8 cellular contexts compared by ENCODE assay signal in genomic region chr14:20971705-20972021, GRCh38. TPM values are rescaled to one million over a fixed set of nuclear protein-coding genes. Genes with fewer than 3 reads are reported as not detected.
DNase-seq lines count a peak whose midpoint lies in the region; ATAC-seq lines count a peak whose summit lies in the region.

No MANE protein-coding gene starts in this region.

- WGBS in ectodermal cell, 2 experiments, result 22 to 24% methylated on average over 8 of the region's 8 CpGs

- H3K27me3 ChIP-seq in HUES48 (ENCODE audit: control insufficient read depth, insufficient read depth, low read length) (peaks cover 11% of the 10 kb centered on the region; the same call in 1 of the 2 replicates), ectodermal cell (ENCODE audit: control insufficient read depth, insufficient read depth, low read length, poor library complexity, severe bottlenecking) (peaks cover 12% of the 10 kb centered on the region), neuron (ENCODE audit: insufficient read depth, low read length) (peaks cover 3% of the 10 kb centered on the region)

- H3K9me3 ChIP-seq in HUES48 (ENCODE audit: control insufficient read depth, insufficient read depth, low read length), result no peaks in the 10 kb centered on the region
- no peaks in the 10 kb centered on the region for H3K9me3 ChIP-seq in ectodermal cell (ENCODE audit: control insufficient read depth, low read length)
- H3K9me3 ChIP-seq in neuron (ENCODE audit: low read length), result no peaks in the 10 kb centered on the region

- ATAC-seq in GM18909 (IDR thresholded peaks at IDR 0.05; ENCODE audit: poor library complexity, unreplicated experiment), result peak; percentile 21

- peaks cover 5% of the 10 kb centered on the region; the same call in 1 of the 2 replicates for H3K4me1 ChIP-seq in HUES48 (ENCODE audit: control insufficient read depth, insufficient read depth, low read length)
- no peaks in the 10 kb centered on the region for H3K4me1 ChIP-seq in ectodermal cell (ENCODE audit: control insufficient read depth, insufficient read depth, low read length)
- H3K4me1 ChIP-seq in neuron (ENCODE audit: insufficient read depth, low read length), result peaks cover 4% of the 10 kb centered on the region

- in situ Hi-C loops in KBM-7 (cut with MboI; ENCODE audit: low pct_unique_long_range_greater_than_20kb, low sequenced_read_pairs), result no loop called here

- no peak overlapping the region for H3K9ac ChIP-seq in HUES48 (ENCODE audit: low read depth, low read length)

- no peaks in the 10 kb centered on the region for H3K36me3 ChIP-seq in HUES48 (ENCODE audit: control insufficient read depth, insufficient read depth, low read length)
- H3K36me3 ChIP-seq in ectodermal cell (ENCODE audit: control insufficient read depth, insufficient read depth, low read length), result no peaks in the 10 kb centered on the region
- no peaks in the 10 kb centered on the region for H3K36me3 ChIP-seq in neuron (ENCODE audit: insufficient read depth, low read length)

- no peak overlapping the region for H3K27ac ChIP-seq in HUES48 (ENCODE audit: low read depth, low read length)
- H3K27ac ChIP-seq in ectodermal cell (ENCODE audit: insufficient read depth, low read depth, low read length, poor library complexity, severe bottlenecking), result no peak overlapping the region

- peak overlapping the region; percentile 94 for H2AFZ ChIP-seq in neuron (ENCODE audit: low read depth, low read length)

- H3K4me3 ChIP-seq in HUES48 (ENCODE audit: low read depth, low read length) (peak overlapping the region; percentile 71), ectodermal cell (ENCODE audit: insufficient read depth, low read depth, low read length) (peak overlapping the region; percentile 66), neuron (ENCODE audit: low read length) (peak overlapping the region; percentile 48)

- DNase-seq in GF-D8 (lab: John Stamatoyannopoulos, UW), result no peak
- DNase-seq in KBM-7, result no peak
- no peak for DNase-seq in MV-4-11 (lab: John Stamatoyannopoulos, UW)
- no peak for DNase-seq in DMS153 (lab: John Stamatoyannopoulos, UW)

RNA-seq across cellular contexts. Expression of gene RNASE2, which starts 16.4 kb away (rescaled TPM):
- polyA plus RNA-seq in ectodermal cell (2013, experiment 1 of 4), result not detected
- not detected for polyA plus RNA-seq in ectodermal cell (2013, experiment 2 of 4)
- polyA plus RNA-seq in ectodermal cell (2013, experiment 3 of 4), result not detected
- polyA plus RNA-seq in ectodermal cell (2013, experiment 4 of 4), result not detected

RNA-seq across cellular contexts. Expression of gene METTL17, which starts 18.1 kb away (rescaled TPM):
- 113 TPM for polyA plus RNA-seq in ectodermal cell (2013, experiment 1 of 4)
- 110 TPM for polyA plus RNA-seq in ectodermal cell (2013, experiment 2 of 4)
- polyA plus RNA-seq in ectodermal cell (2013, experiment 3 of 4), result 96.3 TPM
- 111 TPM for polyA plus RNA-seq in ectodermal cell (2013, experiment 4 of 4)

RNA-seq across cellular contexts. Expression of gene SLC39A2, which starts 27.4 kb away (rescaled TPM):
- not detected for polyA plus RNA-seq in ectodermal cell (2013, experiment 1 of 4)
- 0.20 TPM for polyA plus RNA-seq in ectodermal cell (2013, experiment 2 of 4)
- not detected for polyA plus RNA-seq in ectodermal cell (2013, experiment 3 of 4)
- polyA plus RNA-seq in ectodermal cell (2013, experiment 4 of 4), result not detected

RNA-seq across cellular contexts. Expression of gene NDRG2, which starts 53.2 kb away (rescaled TPM):
- polyA plus RNA-seq in ectodermal cell (2013, experiment 1 of 4), result 5.1 TPM
- polyA plus RNA-seq in ectodermal cell (2013, experiment 2 of 4), result 4.6 TPM
- 6.7 TPM for polyA plus RNA-seq in ectodermal cell (2013, experiment 3 of 4)
- polyA plus RNA-seq in ectodermal cell (2013, experiment 4 of 4), result 9.0 TPM

RNA-seq across cellular contexts. Expression of gene TPPP2, which starts 58.4 kb away (rescaled TPM):
- polyA plus RNA-seq in ectodermal cell (2013, experiment 1 of 4), result not detected
- not detected for polyA plus RNA-seq in ectodermal cell (2013, experiment 2 of 4)
- polyA plus RNA-seq in ectodermal cell (2013, experiment 3 of 4), result not detected
- not detected for polyA plus RNA-seq in ectodermal cell (2013, experiment 4 of 4)
